In the genomic region with DNA sequence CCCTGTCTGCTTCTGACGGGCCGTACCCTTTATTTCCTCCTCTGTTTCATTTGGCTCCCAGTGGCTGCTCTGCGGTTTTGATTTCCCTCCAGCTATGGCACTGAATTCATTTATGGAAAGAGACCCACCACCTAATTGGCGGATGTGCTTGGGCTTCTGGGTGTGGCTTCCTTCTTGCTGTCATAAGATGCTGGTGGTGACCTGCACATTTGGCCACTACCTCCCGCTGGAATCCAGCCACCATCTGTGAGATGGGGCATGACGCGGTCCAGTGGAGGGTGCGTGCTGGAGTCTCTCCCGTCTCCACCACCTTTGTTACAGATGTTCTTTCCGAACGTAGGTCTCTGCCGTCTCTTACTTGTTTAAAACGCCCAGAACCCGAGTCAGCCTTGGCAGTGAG, we compare ENCODE assay signal across 16 cellular contexts.
"Had no signal": no experiment of that assay in that cellular context is flagged by ENCODE, and none has a peak within 500 bp of the region (broad histone marks: within the 10 kb centered on the region; RNA-seq: fewer than 3 reads in every experiment).

No MANE protein-coding gene starts in this region.

- H3K36me3 ChIP-seq: gastrocnemius medialis, neutrophil, pancreas, tibial nerve had no signal

- DNase-seq: activated effector memory CD4-positive, alpha-beta T cell treated with Interleukin-2 at 50 U/mL for 16 hours; activated naive CD4-positive, alpha-beta T cell treated with anti-CD3 and anti-CD28 coated beads, Interleukin-2, amount 10 ng/mL, durations not matched to agents 7 days and 5 days; activated T-cell treated with anti-CD3 and anti-CD28 coated beads, Interleukin-2, amount 50 U/mL, for 4 hours; amygdala; body of pancreas; erythroblast; gastrocnemius medialis; hypothalamus; left ventricle myocardium superior; pancreas; stimulated activated CD4-positive, alpha-beta T cell treated with anti-CD3 and anti-CD28 coated beads, Interleukin-1b, Interleukin-23, amount 100 ng/mL, for 48 hours; T-helper 1 cell had no signal

- H3K4me3 ChIP-seq: body of pancreas, gastrocnemius medialis, pancreas, tibial nerve had no signal

- H3K27me3 ChIP-seq: body of pancreas, gastrocnemius medialis, pancreas, tibial nerve had no signal

- ATAC-seq: activated T-cell treated with anti-CD3 and anti-CD28 coated beads, Interleukin-2, amount 50 U/mL, for 4 hours; body of pancreas; gastrocnemius medialis; left ventricle myocardium superior; natural killer cell treated with Interleukin-12 subunit alpha and Interleukin-12 subunit beta and Interleukin-15 and Interleukin-18, amount 100 ng/mL, for 72 hours; pancreas; right cardiac atrium had no signal

- H3K4me1 ChIP-seq: body of pancreas, gastrocnemius medialis, pancreas, tibial nerve had no signal

- H3K9me3 ChIP-seq: body of pancreas, gastrocnemius medialis, neutrophil, pancreas had no signal

- H3K27ac ChIP-seq: body of pancreas, gastrocnemius medialis, neutrophil, pancreas, tibial nerve had no signal
